24 cellular contexts compared by ENCODE assay signal in genomic region chr14:68994056-68994455, GRCh38. TPM values are rescaled to one million over a fixed set of nuclear protein-coding genes. Genes with fewer than 3 reads are reported as not detected.
DNase-seq lines count a peak whose midpoint lies in the region; ATAC-seq, FAIRE-seq and TF ChIP-seq lines count a peak whose summit lies in the region.
"Had no signal": no experiment of that assay in that cellular context is flagged by ENCODE, and none has a peak within 500 bp of the region (broad histone marks: within the 10 kb centered on the region; RNA-seq: fewer than 3 reads in every experiment).

No MANE protein-coding gene starts in this region.

- peak overlapping the region; percentile 22 for H3K4me3 Mint-ChIP-seq in activated naive CD8-positive, alpha-beta T cell treated with anti-CD3 and anti-CD28 coated beads, Interleukin-2, amount 10 ng/mL, durations not matched to agents 7 days and 5 days
- H3K4me3 Mint-ChIP-seq in activated naive CD8-positive, alpha-beta T cell treated with anti-CD3 and anti-CD28 coated beads for 36 hours: no peak overlapping the region
- H3K4me3 Mint-ChIP-seq in neural progenitor cell (no peak overlapping the region), T-helper 17 cell (no peak overlapping the region)
- H3K4me3 Mint-ChIP-seq: CD4-positive, alpha-beta memory T cell; GM23338; H9 had no signal

- H3K4me2 ChIP-seq in BLaER1 treated with 17β-estradiol and CSF1 and Interleukin-3, amounts not matched to agents 10 nM and 100 nM: peak overlapping the region in 7 of 11 experiments; percentile 10 to 44 (median 32); a peak in 11 of 22 replicates
- H3K4me2 ChIP-seq in Loucy (ENCODE audit: low read depth, low read length, poor library complexity, severe bottlenecking) (no peak overlapping the region), neural progenitor cell (no peak overlapping the region)
- H3K4me2 ChIP-seq: A549, GM23338 had no signal

- H3K4me1 Mint-ChIP-seq in activated naive CD8-positive, alpha-beta T cell treated with anti-CD3 and anti-CD28 coated beads, Interleukin-2, amount 10 ng/mL, durations not matched to agents 7 days and 5 days: peaks cover 22% of the 10 kb centered on the region
- peaks cover 8% of the 10 kb centered on the region for H3K4me1 Mint-ChIP-seq in activated naive CD8-positive, alpha-beta T cell treated with anti-CD3 and anti-CD28 coated beads for 36 hours
- peaks cover 6% of the 10 kb centered on the region for H3K4me1 Mint-ChIP-seq in neural progenitor cell
- H3K4me1 Mint-ChIP-seq in T-helper 17 cell: peaks cover 14% of the 10 kb centered on the region

- no peak overlapping the region for H3K27ac ChIP-seq in BLaER1 treated with 17β-estradiol and CSF1 and Interleukin-3, amounts not matched to agents 10 nM and 100 nM
- H3K27ac ChIP-seq in neural progenitor cell: no peak overlapping the region
- H3K27ac ChIP-seq: A549, C4-2B had no signal

- H3K36me3 ChIP-seq in BLaER1 treated with 17β-estradiol and CSF1 and Interleukin-3, amounts not matched to agents 10 nM and 100 nM: no peaks in the 10 kb centered on the region
- H3K36me3 ChIP-seq in Loucy (ENCODE audit: insufficient read depth, low read length): no peaks in the 10 kb centered on the region
- H3K36me3 ChIP-seq in neural progenitor cell: no peaks in the 10 kb centered on the region
- H3K36me3 ChIP-seq: BE2C had no signal

- no peaks in the 10 kb centered on the region for H4K20me1 ChIP-seq in BLaER1 treated with 17β-estradiol and CSF1 and Interleukin-3, amounts not matched to agents 10 nM and 100 nM
- no peaks in the 10 kb centered on the region for H4K20me1 ChIP-seq in Loucy (ENCODE audit: insufficient read depth, low read length, poor library complexity, severe bottlenecking)
- H4K20me1 ChIP-seq in neural progenitor cell (ENCODE audit: low read depth): no peaks in the 10 kb centered on the region

- H3K9me3 Mint-ChIP-seq in activated naive CD8-positive, alpha-beta T cell treated with anti-CD3 and anti-CD28 coated beads, Interleukin-2, amount 10 ng/mL, durations not matched to agents 7 days and 5 days: peaks cover 8% of the 10 kb centered on the region
- no peaks in the 10 kb centered on the region for H3K9me3 Mint-ChIP-seq in activated naive CD8-positive, alpha-beta T cell treated with anti-CD3 and anti-CD28 coated beads for 36 hours
- peaks cover 6% of the 10 kb centered on the region for H3K9me3 Mint-ChIP-seq in neural progenitor cell
- H3K9me3 Mint-ChIP-seq: CD4-positive, alpha-beta memory T cell; GM23338 had no signal

- H3K4me1 ChIP-seq in BLaER1 treated with 17β-estradiol and CSF1 and Interleukin-3, amounts not matched to agents 10 nM and 100 nM: peaks cover 0 to 11% (median 7%) of the 10 kb centered on the region in 10 experiments; a peak in 10 of 20 replicates
- peaks cover 10% of the 10 kb centered on the region for H3K4me1 ChIP-seq in Loucy (ENCODE audit: insufficient read depth, low read length, poor library complexity, severe bottlenecking)
- H3K4me1 ChIP-seq in neural progenitor cell: peaks cover 2% of the 10 kb centered on the region
- H3K4me1 ChIP-seq: A549, BE2C had no signal

- peak; percentile 94 for FAIRE-seq in urothelium cell line (lab: Jason Lieb, UNC)
- FAIRE-seq: A549, GM12891, GM18507 had no signal

- H3K4me3 ChIP-seq in BLaER1 treated with 17β-estradiol and CSF1 and Interleukin-3, amounts not matched to agents 10 nM and 100 nM: no peak overlapping the region
- H3K4me3 ChIP-seq in Loucy (ENCODE audit: low read length, poor library complexity, severe bottlenecking) (no peak overlapping the region), neural progenitor cell (no peak overlapping the region)
- H3K4me3 ChIP-seq: A549, GM23338 had no signal

- no peak for DNase-seq in activated naive CD8-positive, alpha-beta T cell treated with anti-CD3 and anti-CD28 coated beads, Interleukin-2, amount 10 ng/mL, durations not matched to agents 7 days and 5 days
- no peak for DNase-seq in activated naive CD8-positive, alpha-beta T cell treated with anti-CD3 and anti-CD28 coated beads for 36 hours
- DNase-seq in urothelium cell line (ENCODE audit: low spot score) (no peak), neural progenitor cell (ENCODE audit: low spot score) (no peak), T-helper 17 cell (no peak)
- DNase-seq: 8988T; ACHN; AML-193; BE2C; Calu3; CD4-positive, alpha-beta memory T cell; COR-L47; DMS53; DMS79 treated with DMSO at 0.1 percent for 48 hours; GF-D8; H9 had no signal

- H3K9me3 ChIP-seq in BLaER1 treated with 17β-estradiol and CSF1 and Interleukin-3, amounts not matched to agents 10 nM and 100 nM (replicated peaks in 1 of 11): no peaks in the 10 kb centered on the region
- no peaks in the 10 kb centered on the region for H3K9me3 ChIP-seq in Loucy (ENCODE audit: insufficient read depth, low read depth, low read length)
- no peaks in the 10 kb centered on the region for H3K9me3 ChIP-seq in neural progenitor cell (ENCODE audit: low read depth)
- H3K9me3 ChIP-seq in T-helper 17 cell (ENCODE audit: control insufficient read depth, low read length, poor library complexity, severe bottlenecking): no peaks in the 10 kb centered on the region
- H3K9me3 ChIP-seq: BE2C had no signal

- POLR2A ChIA-PET in activated naive CD8-positive, alpha-beta T cell treated with anti-CD3 and anti-CD28 coated beads, Interleukin-2, amount 10 ng/mL, durations not matched to agents 7 days and 5 days (lab: Charles Lee): interaction anchor here (0.7 to 1.5 kb wide), 3 partner anchors 14 to 16 kb away, joined by 3 to 6 read pairs (median 3); no protein-coding TSS in a partner anchor

- peak overlapping the region; percentile 14 for H2AFZ ChIP-seq in Loucy (ENCODE audit: low read length)
- H2AFZ ChIP-seq in neural progenitor cell (replicated peaks): no peak overlapping the region
- H2AFZ ChIP-seq: GM23338 had no signal

- peak overlapping the region; percentile 79 for H3K27ac Mint-ChIP-seq in activated naive CD8-positive, alpha-beta T cell treated with anti-CD3 and anti-CD28 coated beads, Interleukin-2, amount 10 ng/mL, durations not matched to agents 7 days and 5 days
- no peak overlapping the region for H3K27ac Mint-ChIP-seq in activated naive CD8-positive, alpha-beta T cell treated with anti-CD3 and anti-CD28 coated beads for 36 hours
- H3K27ac Mint-ChIP-seq in neural progenitor cell (no peak overlapping the region), T-helper 17 cell (no peak overlapping the region)
- H3K27ac Mint-ChIP-seq: GM23338, H9 had no signal

- H3K9ac ChIP-seq in BLaER1 treated with 17β-estradiol and CSF1 and Interleukin-3, amounts not matched to agents 10 nM and 100 nM: no peak overlapping the region
- H3K9ac ChIP-seq in Loucy (ENCODE audit: low read depth, low read length, poor library complexity, severe bottlenecking) (no peak overlapping the region), neural progenitor cell (no peak overlapping the region)

- TF ChIP-seq CTCF in Loucy (conservative IDR thresholded peaks at IDR 0.05; ENCODE audit: low read length): no peak
- no peak for TF ChIP-seq CTCF in neural progenitor cell (IDR thresholded peaks at IDR 0.05)

- H3K9me2 ChIP-seq in Loucy (replicated peaks; ENCODE audit: low read depth, low read length): no peaks in the 10 kb centered on the region

- ATAC-seq in activated naive CD8-positive, alpha-beta T cell treated with anti-CD3 and anti-CD28 coated beads, Interleukin-2, amount 10 ng/mL, durations not matched to agents 7 days and 5 days (ENCODE audit: low read depth): no peak
- ATAC-seq in T-helper 17 cell: no peak
- ATAC-seq: A549, GM23338, HCT116 had no signal

- H3K27me3 Mint-ChIP-seq in activated naive CD8-positive, alpha-beta T cell treated with anti-CD3 and anti-CD28 coated beads, Interleukin-2, amount 10 ng/mL, durations not matched to agents 7 days and 5 days: peaks cover 3% of the 10 kb centered on the region
- H3K27me3 Mint-ChIP-seq in activated naive CD8-positive, alpha-beta T cell treated with anti-CD3 and anti-CD28 coated beads for 36 hours: no peaks in the 10 kb centered on the region
- no peaks in the 10 kb centered on the region for H3K27me3 Mint-ChIP-seq in neural progenitor cell (ENCODE audit: insufficient read depth, low read depth)
- no peaks in the 10 kb centered on the region for H3K27me3 Mint-ChIP-seq in T-helper 17 cell

- H3K27me3 ChIP-seq in BLaER1 treated with 17β-estradiol and CSF1 and Interleukin-3, amounts not matched to agents 10 nM and 100 nM: no peaks in the 10 kb centered on the region
- no peaks in the 10 kb centered on the region for H3K27me3 ChIP-seq in Loucy (ENCODE audit: insufficient read depth, low read length, poor library complexity, severe bottlenecking)
- no peaks in the 10 kb centered on the region for H3K27me3 ChIP-seq in neural progenitor cell
- H3K27me3 ChIP-seq: BE2C had no signal

- H3K79me2 ChIP-seq in Loucy (ENCODE audit: insufficient read depth, low read length) (no peaks in the 10 kb centered on the region), neural progenitor cell (ENCODE audit: low read depth) (no peaks in the 10 kb centered on the region)

- H3F3A ChIP-seq in Loucy (ENCODE audit: low read depth) (no peaks in the 10 kb centered on the region), neural progenitor cell (ENCODE audit: low read depth) (peaks cover 5% of the 10 kb centered on the region)

- peaks cover 8% of the 10 kb centered on the region for H3K36me3 Mint-ChIP-seq in activated naive CD8-positive, alpha-beta T cell treated with anti-CD3 and anti-CD28 coated beads, Interleukin-2, amount 10 ng/mL, durations not matched to agents 7 days and 5 days
- H3K36me3 Mint-ChIP-seq in activated naive CD8-positive, alpha-beta T cell treated with anti-CD3 and anti-CD28 coated beads for 36 hours: no peaks in the 10 kb centered on the region
- no peaks in the 10 kb centered on the region for H3K36me3 Mint-ChIP-seq in neural progenitor cell
- no peaks in the 10 kb centered on the region for H3K36me3 Mint-ChIP-seq in T-helper 17 cell (ENCODE audit: low read depth)
- H3K36me3 Mint-ChIP-seq: CD4-positive, alpha-beta memory T cell had no signal

RNA-seq across cellular contexts. Expression of gene ACTN1, which starts 15.0 kb away (rescaled TPM):
- 10 to 100 TPM; 63.8 to 71.5 TPM for total RNA-seq in activated naive CD8-positive, alpha-beta T cell treated with anti-CD3 and anti-CD28 coated beads, Interleukin-2, amount 10 ng/mL, durations not matched to agents 7 days and 5 days
- 100 to 1,000 TPM; 171 to 177 TPM for total RNA-seq in activated naive CD8-positive, alpha-beta T cell treated with anti-CD3 and anti-CD28 coated beads for 36 hours
- total RNA-seq in neural progenitor cell (ENCODE audit: low replicate concordance): 70.7 and 97.7 TPM in 2 replicates
- 10 to 100 TPM; 36.8 to 88.9 TPM for total RNA-seq in T-helper 17 cell

Comparison
In these comparisons a context has a peak if more than half of its experiments do, and no peak if none do; other contexts are left out.
1. H3K4me2 ChIP-seq: peak in BLaER1 treated with 17β-estradiol and CSF1 and Interleukin-3, amounts not matched to agents 10 nM and 100 nM (7 of 11); none in Loucy (single experiment) and neural progenitor cell (single experiment).